11 cellular contexts compared by ENCODE assay signal in the genomic region with DNA sequence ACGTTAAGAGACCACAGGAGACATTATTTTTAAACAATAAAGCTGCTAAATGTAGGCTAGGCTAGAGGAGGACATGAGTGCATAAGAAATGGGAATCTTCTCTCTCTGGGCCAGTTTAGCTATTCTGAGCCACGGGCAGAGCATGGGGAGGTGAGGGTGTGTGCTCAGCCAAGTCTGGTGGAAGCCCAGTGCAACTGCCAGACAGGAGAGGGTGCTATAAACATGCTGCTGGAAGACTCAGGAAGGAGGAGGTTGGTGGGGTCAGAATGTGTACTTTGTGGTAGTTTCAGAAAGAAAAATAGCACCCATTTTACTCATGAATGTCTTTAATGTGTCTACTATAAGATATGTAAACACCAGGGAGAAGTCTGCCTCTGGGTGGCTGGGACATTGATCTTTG. TPM values are rescaled to one million over a fixed set of nuclear protein-coding genes. Genes with fewer than 3 reads are reported as not detected.
DNase-seq lines count a peak whose midpoint lies in the region; ATAC-seq lines count a peak whose summit lies in the region.
"Had no signal": no experiment of that assay in that cellular context is flagged by ENCODE, and none has a peak within 500 bp of the region (broad histone marks: within the 10 kb centered on the region; RNA-seq: fewer than 3 reads in every experiment).

No MANE protein-coding gene starts in this region.

- no peak overlapping the region for H2AFZ ChIP-seq in Karpas-422 (ENCODE audit: low read length)

- H4K20me1 ChIP-seq in Karpas-422 (ENCODE audit: insufficient read depth, low read depth, low read length), result no peaks in the 10 kb centered on the region

- H3K4me1 ChIP-seq in Karpas-422 (ENCODE audit: low read length), result no peaks in the 10 kb centered on the region

- peaks cover 4 to 13% (median 11%) of the 10 kb centered on the region in 3 donors for H3K4me1 Mint-ChIP-seq in T-cell

- no peak overlapping the region for H3K27ac ChIP-seq in Karpas-422 (ENCODE audit: low read length)

- no peak overlapping the region for H3K4me3 Mint-ChIP-seq in T-cell
- H3K4me3 Mint-ChIP-seq: naive B cell had no signal

- no peak overlapping the region for H3K4me2 ChIP-seq in Karpas-422 (ENCODE audit: low read depth, low read length, poor library complexity, severe bottlenecking)

- no peaks in the 10 kb centered on the region for H3K79me2 ChIP-seq in Karpas-422 (ENCODE audit: low read length)

- POLR2A ChIA-PET in T-cell (lab: Charles Lee), result no interaction called here

- ATAC-seq in T-cell (replicated peaks in 1 of 4) (peak; percentile 49 to 70 (median 64)), GM21737 (IDR thresholded peaks at IDR 0.05; ENCODE audit: unreplicated experiment) (no peak)

- no peak overlapping the region for H3K4me3 ChIP-seq in Karpas-422 (ENCODE audit: low read length)

- no peaks in the 10 kb centered on the region for H3K36me3 ChIP-seq in Karpas-422 (ENCODE audit: insufficient read depth, low read length)

- H3K9ac ChIP-seq in Karpas-422 (ENCODE audit: low read length), result no peak overlapping the region

- H3K9me3 Mint-ChIP-seq in T-cell, result peaks cover 7 to 18% (median 14%) of the 10 kb centered on the region in 3 donors

- 0 out of 2 replicates have a peak, but pooled peaks cover 3% of the 10 kb centered on the region for H3K27me3 ChIP-seq in Karpas-422 (ENCODE audit: low read length)

- H3K9me3 ChIP-seq in Karpas-422 (ENCODE audit: low read length), result no peaks in the 10 kb centered on the region

- CTCF ChIA-PET in T-cell (lab: Charles Lee), result no interaction called here

- H3K27me3 Mint-ChIP-seq in T-cell, result peaks cover 0 to 26% of the 10 kb centered on the region in 2 donors

- H3K36me3 Mint-ChIP-seq in T-cell, result no peaks in the 10 kb centered on the region

- H3K9me2 ChIP-seq in Karpas-422 (replicated peaks; ENCODE audit: insufficient read depth, low read length), result no peaks in the 10 kb centered on the region

- DNase-seq in D341Med (ENCODE audit: low spot score), result peak; percentile 78
- peak; percentile 45 for DNase-seq in Karpas-422
- peak in 1 of 34 experiments; percentile 39 for DNase-seq in T-cell
- DNase-seq in kidney tubule cell (ENCODE audit: low spot score), result peak; percentile 10
- DNase-seq in activated gamma-delta T cell (lab: John Stamatoyannopoulos, UW), result no peak
- DNase-seq in NCI-H1105 treated with DMSO at 0.1 percent for 48 hours (lab: John Stamatoyannopoulos, UW), result no peak
- no peak for DNase-seq in activated T-cell treated with anti-CD3 and anti-CD28 coated beads, Interleukin-2, amount 50 U/mL, for 48 hours
- DNase-seq: activated naive CD4-positive, alpha-beta T cell treated with anti-CD3 and anti-CD28 coated beads, Interleukin-2, amount 50 U/mL, for 16 hours; naive B cell; T-helper 1 cell had no signal

- H3K27ac Mint-ChIP-seq in T-cell, result peak overlapping the region in 1 of 2 donors; percentile 19

RNA-seq across cellular contexts. Expression of a gene that starts 5.9 kb away (rescaled TPM):
- total RNA-seq in Karpas-422 (2014; rRNA removed; shearing (Covaris generic); ENCODE audit: low replicate concordance), result not detected in 2 replicates
- total RNA-seq in T-cell, result 1 to 10 TPM; 2.9 to 8.3 (median 4.8) TPM

Comparison
In these comparisons a context has a peak if more than half of its experiments do, and no peak if none do; other contexts are left out.
1. DNase-seq: peak in D341Med (single experiment), Karpas-422 (single experiment) and kidney tubule cell (single experiment); none in activated gamma-delta T cell (single experiment), NCI-H1105 treated with DMSO at 0.1 percent for 48 hours (single experiment) and activated T-cell treated with anti-CD3 and anti-CD28 coated beads, Interleukin-2, amount 50 U/mL, for 48 hours (0 of 2).